15 cellular contexts compared by ENCODE assay signal in genomic region chr4:187972135-187972534, GRCh38. TPM values are rescaled to one million over a fixed set of nuclear protein-coding genes. Genes with fewer than 3 reads are reported as not detected.
DNase-seq lines count a peak whose midpoint lies in the region; ATAC-seq, FAIRE-seq and TF ChIP-seq lines count a peak whose summit lies in the region.
"Had no signal": no experiment of that assay in that cellular context is flagged by ENCODE, and none has a peak within 500 bp of the region (broad histone marks: within the 10 kb centered on the region; RNA-seq: fewer than 3 reads in every experiment).

No MANE protein-coding gene starts in this region.

- H3K36me3 ChIP-seq in HepG2 (replicated peaks in 1 of 2; ENCODE audit: control insufficient read depth in 1 of 2, insufficient read depth in 2 of 2, low read length in 2 of 2): no peaks in the 10 kb centered on the region
- no peaks in the 10 kb centered on the region for H3K36me3 ChIP-seq in right lobe of liver
- H3K36me3 ChIP-seq in IMR-90 (ENCODE audit: control insufficient read depth, insufficient read depth, low read length): no peaks in the 10 kb centered on the region
- H3K36me3 ChIP-seq: HAP-1 had no signal

- WGBS in HepG2 (ENCODE audit: low lambda C conversion rate): 25% methylated on average over 5 of the region's 5 CpGs
- 67% methylated on average over 3 of the region's 5 CpGs for WGBS in right lobe of liver (ENCODE audit: insufficient coverage, low coverage, low lambda C conversion rate, missing lambda C conversion rate)
- no CpG with 5 or more reads among the region's 5 CpGs for WGBS in IMR-90 (ENCODE audit: extremely low coverage in 2 of 2, insufficient read length in 1 of 2), 2 experiments

- no peak overlapping the region for H3K4ac ChIP-seq in IMR-90 (ENCODE audit: low read depth, low read length)

- no peak for FAIRE-seq in HepG2 (lab: Jason Lieb, UNC)
- FAIRE-seq: H1 had no signal

- dilution Hi-C loops in IMR-90 (cut with HindIII; ENCODE audit: low sequenced_read_pairs, unreplicated experiment): no loop called here

- no peak for TF ChIP-seq RAD21 in HepG2 (CRISPR knock-in tag; IDR thresholded peaks at IDR 0.05)
- no peak for TF ChIP-seq RAD21 in IMR-90 (IDR thresholded peaks at IDR 0.05; ENCODE audit: low read length)

- no peak overlapping the region for H2BK120ac ChIP-seq in IMR-90 (ENCODE audit: low read depth, low read length)

- TF ChIP-seq EP300 in HepG2 (IDR thresholded peaks at IDR 0.05; ENCODE audit: low read depth in 2 of 2, low read length in 2 of 2): no peak
- no peak for TF ChIP-seq EP300 in HepG2 (CRISPR knock-in tag; IDR thresholded peaks at IDR 0.05; ENCODE audit: borderline replicate concordance)

- H3K9me1 ChIP-seq in IMR-90 (ENCODE audit: insufficient read depth, low read length): no peaks in the 10 kb centered on the region

- no peak overlapping the region for H3K27ac ChIP-seq in HepG2 (ENCODE audit: extremely low read length, insufficient read depth, low read length)
- H3K27ac ChIP-seq in right lobe of liver: no peak overlapping the region
- no peak overlapping the region for H3K27ac ChIP-seq in IMR-90 (ENCODE audit: insufficient read depth, low read length)
- H3K27ac ChIP-seq: HL-60 had no signal

- POLR2A ChIA-PET in HepG2 (lab: Yijun Ruan, JAX) (no interaction called here), IMR-90 (lab: Charles Lee; ENCODE audit: unreplicated experiment) (no interaction called here)

- no peak overlapping the region for H3K4me2 ChIP-seq in HepG2 (ENCODE audit: low read depth, low read length)
- H3K4me2 ChIP-seq in IMR-90 (ENCODE audit: low read depth, low read length): no peak overlapping the region

- H4K20me1 ChIP-seq in HepG2 (ENCODE audit: insufficient read depth, low read length): no peaks in the 10 kb centered on the region
- H4K20me1 ChIP-seq in IMR-90 (ENCODE audit: insufficient read depth, low read length): no peaks in the 10 kb centered on the region

- no peak overlapping the region for H2AK9ac ChIP-seq in IMR-90 (replicated peaks; ENCODE audit: low read depth, low read length, poor library complexity)

- no peaks in the 10 kb centered on the region; a peak in 1 of 5 replicates for H3K27me3 ChIP-seq in HepG2 (ENCODE audit: control insufficient read depth in 1 of 2, insufficient read depth in 2 of 2, low read length in 2 of 2)
- H3K27me3 ChIP-seq in right lobe of liver: no peaks in the 10 kb centered on the region
- no peaks in the 10 kb centered on the region for H3K27me3 ChIP-seq in IMR-90 (ENCODE audit: control insufficient read depth, insufficient read depth, low read length)

- TF ChIP-seq POLR2A in HepG2 (IDR thresholded peaks at IDR 0.05; ENCODE audit: insufficient read depth in 1 of 2, low read depth in 2 of 2, low read length in 2 of 2): no peak
- no peak for TF ChIP-seq POLR2A in right lobe of liver (IDR thresholded peaks at IDR 0.05)
- no peak for TF ChIP-seq POLR2A in IMR-90 (IDR thresholded peaks at IDR 0.05; ENCODE audit: low read depth, low read length)

- H3K4me1 ChIP-seq in HepG2 (ENCODE audit: insufficient read depth, low read length) (no peaks in the 10 kb centered on the region), right lobe of liver (no peaks in the 10 kb centered on the region), IMR-90 (ENCODE audit: control insufficient read depth, insufficient read depth, low read length) (no peaks in the 10 kb centered on the region)
- H3K4me1 ChIP-seq: HAP-1 had no signal

- BruUV-seq in HepG2 (replicated peaks; lab: Mats Ljungman, UMichigan) (no TSS peak), IMR-90 (replicated peaks; lab: Mats Ljungman, UMichigan) (no TSS peak)

- TF ChIP-seq CTCF in HepG2 (CRISPR knock-in tag; IDR thresholded peaks at IDR 0.05) (no peak), right lobe of liver (IDR thresholded peaks at IDR 0.05) (no peak), IMR-90 (conservative IDR thresholded peaks at IDR 0.05; ENCODE audit: low read depth, low read length) (no peak)

- no peak overlapping the region for H2BK5ac ChIP-seq in IMR-90 (ENCODE audit: low read depth, low read length, poor library complexity, severe bottlenecking)

- H3K4me3 ChIP-seq in HepG2 (replicated peaks in 1 of 3; ENCODE audit: insufficient read depth in 1 of 3, low read depth in 2 of 3, low read length in 3 of 3): no peak overlapping the region
- no peak overlapping the region for H3K4me3 ChIP-seq in right lobe of liver
- no peak overlapping the region for H3K4me3 ChIP-seq in IMR-90 (ENCODE audit: insufficient read depth, low read depth, low read length)
- H3K4me3 ChIP-seq: HAP-1 had no signal

- no peak overlapping the region for H4K91ac ChIP-seq in IMR-90 (ENCODE audit: insufficient read depth, low read depth, low read length)

- no peak overlapping the region for H4K5ac ChIP-seq in IMR-90 (ENCODE audit: low read depth, low read length)

- CTCF ChIA-PET in HepG2 (lab: Yijun Ruan, JAX; ENCODE audit: low intra/inter-chr PET ratio, low total read pairs): no interaction called here
- CTCF ChIA-PET in IMR-90 (lab: Yijun Ruan, JAX): no interaction called here

- H3K79me1 ChIP-seq in IMR-90 (ENCODE audit: low read depth in 1 of 2, low read length in 2 of 2): no peaks in the 10 kb centered on the region

- in situ Hi-C loops in HepG2 (cut with HindIII; ENCODE audit: extremely low pct_ligation_motif_present, low pct_unique_long_range_greater_than_20kb): no loop called here
- in situ Hi-C loops in IMR-90 (cut with MboI; ENCODE audit: low sequenced_read_pairs): no loop called here

- no peaks in the 10 kb centered on the region for H3K9me3 ChIP-seq in HepG2 (ENCODE audit: low read length)
- no peaks in the 10 kb centered on the region for H3K9me3 ChIP-seq in right lobe of liver
- H3K9me3 ChIP-seq in IMR-90 (ENCODE audit: control insufficient read depth, insufficient read depth, low read length): no peaks in the 10 kb centered on the region
- H3K9me3 ChIP-seq: HAP-1 had no signal

- H2AFZ ChIP-seq in HepG2 (ENCODE audit: low read length): no peak overlapping the region
- H2AFZ ChIP-seq in IMR-90 (replicated peaks; ENCODE audit: low read length, poor library complexity): no peak overlapping the region

- H3K9ac ChIP-seq in HepG2 (ENCODE audit: insufficient read depth, low read depth, low read length) (no peak overlapping the region), IMR-90 (ENCODE audit: low read depth, low read length) (no peak overlapping the region)

- H4K8ac ChIP-seq in IMR-90 (ENCODE audit: low read depth in 2 of 2, low read length in 2 of 2): no peak overlapping the region

- DNase-seq in HepG2 (ENCODE audit: low spot score) (no peak), right lobe of liver (no peak), IMR-90 (peak; percentile 26), OCI-M1 (lab: John Stamatoyannopoulos, UW) (peak; percentile 35), foreskin melanocyte (peak; percentile 83), sciatic nerve (ENCODE audit: low spot score) (no peak), NCI-H1694 treated with DMSO at 0.1 percent for 48 hours (lab: John Stamatoyannopoulos, UW) (no peak)
- DNase-seq in stimulated activated naive CD8-positive, alpha-beta T cell treated with anti-CD3 and anti-CD28 coated beads, Interleukin-15, Interleukin-2, amounts not matched to agents 100 U/mL and 50 U/mL, for 24 hours: no peak
- DNase-seq: CD8-positive, alpha-beta memory T cell; DMS53 had no signal

- ATAC-seq in HepG2: no peak
- no peak for ATAC-seq in right lobe of liver
- ATAC-seq in IMR-90 (ENCODE audit: low read depth): no peak
- ATAC-seq in stimulated activated naive CD8-positive, alpha-beta T cell treated with anti-CD3 and anti-CD28 coated beads, Interleukin-15, Interleukin-2, amounts not matched to agents 100 U/mL and 50 U/mL, for 24 hours: no peak
- no peak for ATAC-seq in sciatic nerve

- H3K23ac ChIP-seq in IMR-90 (ENCODE audit: low read depth, low read length): no peak overlapping the region

- no peak overlapping the region for H3K14ac ChIP-seq in IMR-90 (replicated peaks; ENCODE audit: low read depth, low read length)

- no peak overlapping the region for H3K18ac ChIP-seq in IMR-90 (ENCODE audit: low read depth, low read length)

- H2BK20ac ChIP-seq in IMR-90 (ENCODE audit: low read depth, low read length): no peak overlapping the region

- H3K79me2 ChIP-seq in HepG2 (ENCODE audit: insufficient read depth, low read length): no peaks in the 10 kb centered on the region

- intact Hi-C loops in HepG2 (cut with micrococcal nuclease; ENCODE audit: unreplicated experiment) (no loop called here), right lobe of liver (cut with DNase I) (no loop called here), IMR-90 (cut with micrococcal nuclease) (loop anchor here (10.0 kb wide), 1 partner anchor 1017 kb away; no protein-coding TSS in a partner anchor), sciatic nerve (cut with DNase I) (loop anchor here (5.0 kb wide), 1 partner anchor 230 kb away; no protein-coding TSS in a partner anchor)

- H2BK15ac ChIP-seq in IMR-90 (ENCODE audit: low read depth, low read length): no peak overlapping the region

- H2AK5ac ChIP-seq in IMR-90 (ENCODE audit: low read depth, low read length): no peak overlapping the region

- H3K56ac ChIP-seq in IMR-90 (ENCODE audit: extremely low read depth, insufficient read depth, low read length): no peak overlapping the region

RNA-seq across cellular contexts. Expression of gene ZFP42, which starts 23.4 kb away (rescaled TPM):
- not detected in 2 replicates for total RNA-seq in HepG2 (2016; rRNA removed; fragmentation: Illumina TruSeq; extraction: Trizol)
- not detected in 2 replicates for total RNA-seq in HepG2 (2016; cell fraction: cytosol; rRNA removed; fragmentation: Illumina TruSeq; extraction: Trizol; ENCODE audit: low read depth)
- not detected in 2 replicates for total RNA-seq in HepG2 (2016; cell fraction: insoluble cytoplasmic fraction; rRNA removed; fragmentation: Illumina TruSeq; extraction: Trizol)
- not detected in 2 replicates for total RNA-seq in HepG2 (2016; cell fraction: membrane; rRNA removed; fragmentation: Illumina TruSeq; extraction: Trizol)
- not detected in 2 replicates for total RNA-seq in HepG2 (2016; cell fraction: nucleus; rRNA removed; fragmentation: Illumina TruSeq; extraction: Trizol)
- polyA plus RNA-seq in HepG2 (2011; rRNA removed): not detected in 2 replicates
- polyA plus RNA-seq in HepG2 (2011; cell fraction: cytosol; rRNA removed): not detected in 2 replicates
- polyA plus RNA-seq in HepG2 (2011; cell fraction: nucleus; rRNA removed): not detected in 2 replicates
- polyA plus RNA-seq in HepG2 (2012): not detected in 2 replicates
- not detected in 2 replicates for polyA plus RNA-seq in HepG2 (2016; cell fraction: cytosol; fragmentation: Illumina TruSeq; extraction: Trizol; ENCODE audit: low read depth)
- not detected in 2 replicates for polyA plus RNA-seq in HepG2 (2016; cell fraction: insoluble cytoplasmic fraction; fragmentation: Illumina TruSeq; extraction: Trizol; ENCODE audit: low read depth)
- polyA plus RNA-seq in HepG2 (2016; cell fraction: membrane; fragmentation: Illumina TruSeq; extraction: Trizol; ENCODE audit: low read depth): not detected in 2 replicates
- not detected in 2 replicates for polyA plus RNA-seq in HepG2 (2016; cell fraction: nucleus; fragmentation: Illumina TruSeq; extraction: Trizol; ENCODE audit: insufficient read depth, low read depth)
- polyA minus RNA-seq in HepG2 (2011; rRNA and poly(A)+ RNA removed; ENCODE audit: low replicate concordance): 0.12 TPM in 1 of 2 replicates, not detected in the other
- not detected in 2 replicates for polyA minus RNA-seq in HepG2 (2011; cell fraction: cytosol; rRNA and poly(A)+ RNA removed)
- polyA minus RNA-seq in HepG2 (2011; cell fraction: nucleus; rRNA and poly(A)+ RNA removed): not detected in 2 replicates
- total RNA-seq in right lobe of liver: not detected
- total RNA-seq in IMR-90 (2012; rRNA removed): not detected in 2 replicates
- polyA plus RNA-seq in IMR-90 (2012; rRNA removed): not detected in 2 replicates
- polyA plus RNA-seq in IMR-90 (2012; cell fraction: cytosol; rRNA removed): not detected in 2 replicates
- not detected in 2 replicates for polyA plus RNA-seq in IMR-90 (2012; cell fraction: nucleus; rRNA removed; ENCODE audit: low replicate concordance)
- not detected for total RNA-seq in sciatic nerve
- total RNA-seq: CD8-positive, alpha-beta memory T cell had no signal
- polyA plus RNA-seq: BJ; CD8-positive, alpha-beta memory T cell; IgD-negative memory B cell had no signal

Comparison
In these comparisons a context has a peak if more than half of its experiments do, and no peak if none do; other contexts are left out.
1. DNase-seq: peak in IMR-90 (single experiment), OCI-M1 (single experiment) and foreskin melanocyte (single experiment); none in HepG2 (single experiment), right lobe of liver (0 of 3), stimulated activated naive CD8-positive, alpha-beta T cell treated with anti-CD3 and anti-CD28 coated beads, Interleukin-15, Interleukin-2, amounts not matched to agents 100 U/mL and 50 U/mL, for 24 hours (single experiment), sciatic nerve (single experiment) and NCI-H1694 treated with DMSO at 0.1 percent for 48 hours (single experiment).
2. intact Hi-C loops: an anchor here in IMR-90 (10.0 kb wide) and sciatic nerve (5.0 kb wide); none called in HepG2 and right lobe of liver.